ENCODE assay signal across 32 cellular contexts in genomic region chr18:46471809-46472498, GRCh38.
"Had no signal": no experiment of that assay in that cellular context is flagged by ENCODE, and none has a peak within 500 bp of the region (broad histone marks: within the 10 kb centered on the region; RNA-seq: fewer than 3 reads in every experiment).

No MANE protein-coding gene starts in this region.

- DNase-seq: activated B cell treated with CpG ODN at 0.5 μM for 24 hours; activated CD4-positive, alpha-beta memory T cell treated with anti-CD3 and anti-CD28 coated beads for 36 hours; activated CD4-positive, alpha-beta T cell treated with anti-CD3 and anti-CD28 coated beads for 4 hours; activated CD4-positive, alpha-beta T cell treated with anti-CD3 and anti-CD28 coated beads, Interleukin-2, amount 10 ng/mL, durations not matched to agents 24 days and 14 days; activated CD4-positive, alpha-beta T cell treated with anti-CD3 and anti-CD28 coated beads, Interleukin-2, amount 50 U/mL, for 1 hour; activated CD4-positive, alpha-beta T cell treated with anti-CD3 and anti-CD28 coated beads, Interleukin-2, amount 50 U/mL, for 4 hours; activated CD4-positive, CD25-positive, alpha-beta regulatory T cell treated with anti-CD3 and anti-CD28 coated beads, Interleukin-2, amount 50 U/mL, for 72 hours; activated CD8-positive, alpha-beta memory T cell treated with anti-CD3 and anti-CD28 coated beads, Interleukin-2, amount 50 U/mL, for 4 hours; activated CD8-positive, alpha-beta T cell treated with anti-CD3 and anti-CD28 coated beads for 36 hours; activated effector memory CD4-positive, alpha-beta T cell treated with anti-CD3 and anti-CD28 coated beads, Interleukin-2, amount 50 U/mL, for 16 hours; activated gamma-delta T cell treated with Interleukin-2 at 50 U/mL for 16 hours; activated naive CD4-positive, alpha-beta T cell; activated naive CD4-positive, alpha-beta T cell treated with anti-CD3 and anti-CD28 coated beads for 36 hours; activated naive CD4-positive, alpha-beta T cell treated with anti-CD3 and anti-CD28 coated beads, Interleukin-2, amount 50 U/mL, for 16 hours; activated naive CD8-positive, alpha-beta T cell treated with anti-CD3 and anti-CD28 coated beads for 36 hours; activated T-cell treated with anti-CD3 and anti-CD28 coated beads for 4 hours; activated T-cell treated with anti-CD3 and anti-CD28 coated beads, Interleukin-2, amount 50 U/mL, for 1 hour; activated T-cell treated with anti-CD3 and anti-CD28 coated beads, Interleukin-2, amount 50 U/mL, for 4 hours; activated T-cell treated with anti-CD3 and anti-CD28 coated beads, Interleukin-2, amount 50 U/mL, for 72 hours; adrenal gland; amniotic stem cell; aorta; body of pancreas; brain microvascular endothelial cell; central memory CD4-positive, alpha-beta T cell; T-helper 1 cell; T-helper 2 cell; T-helper 9 cell had no signal

- H3K36me3 ChIP-seq: adrenal gland, brain microvascular endothelial cell, cardiac muscle cell had no signal

- H3K27me3 ChIP-seq: adrenal gland, body of pancreas, brain microvascular endothelial cell, cardiac muscle cell had no signal

- H3K4me1 ChIP-seq: adrenal gland, body of pancreas had no signal

- H3K4me3 ChIP-seq: adrenal gland, body of pancreas, cardiac muscle cell had no signal

- ATAC-seq: activated CD8-positive, alpha-beta T cell treated with anti-CD3 and anti-CD28 coated beads for 36 hours; activated naive CD4-positive, alpha-beta T cell treated with anti-CD3 and anti-CD28 coated beads, Interleukin-2, amount 50 U/mL, for 72 hours; activated T-cell treated with anti-CD3 and anti-CD28 coated beads, Interleukin-2, amount 50 U/mL, for 4 hours; activated T-cell treated with anti-CD3 and anti-CD28 coated beads, Interleukin-2, amount 50 U/mL, for 72 hours; activated T-helper 17 cell treated with anti-CD3 and anti-CD28 coated beads, Interleukin-2, amount 50 U/mL, for 72 hours; body of pancreas had no signal

- H3K9me3 ChIP-seq: adrenal gland, body of pancreas had no signal

- H3K27ac ChIP-seq: adrenal gland, body of pancreas, brain microvascular endothelial cell, cardiac muscle cell, VCaP had no signal
